ENCODE assay signal across 7 cellular contexts in genomic region chr15:94119923-94120775, GRCh38.
DNase-seq lines count a peak whose midpoint lies in the region; ATAC-seq, FAIRE-seq and TF ChIP-seq lines count a peak whose summit lies in the region.

No MANE protein-coding gene starts in this region.

- H3K4me1 ChIP-seq in Karpas-422 (ENCODE audit: low read length) (no peaks in the 10 kb centered on the region), OCI-LY1 (ENCODE audit: insufficient read depth, low read length, severe bottlenecking) (no peaks in the 10 kb centered on the region)

- H2AFZ ChIP-seq in Karpas-422 (ENCODE audit: low read length) (no peak overlapping the region), OCI-LY1 (ENCODE audit: low read length) (no peak overlapping the region)

- H3K9me3 ChIP-seq in Karpas-422 (ENCODE audit: low read length): no peaks in the 10 kb centered on the region
- H3K9me3 ChIP-seq in OCI-LY1 (ENCODE audit: low read length): no peaks in the 10 kb centered on the region

- DNase-seq in H54 (ENCODE audit: insufficient read length, low spot score): peak; percentile 4
- DNase-seq in Karpas-422: peak; percentile 92
- peak in 1 of 2 donors; percentile 42 for DNase-seq in activated naive CD4-positive, alpha-beta T cell treated with anti-CD3 and anti-CD28 coated beads, Interleukin-2, amount 50 U/mL, for 72 hours (ENCODE audit: low spot score in 2 of 2)
- DNase-seq in Right ventricle myocardium superior: peak; percentile 42
- DNase-seq in posterior cingulate gyrus: peak in 7 of 10 donors; percentile 29 to 91 (median 59)

- H3K27me3 ChIP-seq in Karpas-422 (ENCODE audit: low read length) (no peaks in the 10 kb centered on the region), OCI-LY1 (ENCODE audit: insufficient read depth, low read length) (no peaks in the 10 kb centered on the region)

- H3K4me2 ChIP-seq in Karpas-422 (ENCODE audit: low read depth, low read length, poor library complexity, severe bottlenecking) (no peak overlapping the region), OCI-LY1 (ENCODE audit: low read length) (no peak overlapping the region)

- TF ChIP-seq POLR2A in H54 (IDR thresholded peaks at IDR 0.05; ENCODE audit: low read depth, low read length): no peak

- peak; percentile 75 for FAIRE-seq in H54 (lab: Jason Lieb, UNC)

- TF ChIP-seq CTCF in GM12872 (IDR thresholded peaks at IDR 0.05; ENCODE audit: insufficient read depth, low read depth, low read length): peak; percentile 91
- peak; percentile 99 for TF ChIP-seq CTCF in OCI-LY1 (IDR thresholded peaks at IDR 0.05; ENCODE audit: low read length)

- H3K36me3 ChIP-seq in Karpas-422 (ENCODE audit: insufficient read depth, low read length) (no peaks in the 10 kb centered on the region), OCI-LY1 (ENCODE audit: insufficient read depth, low read length) (no peaks in the 10 kb centered on the region)

- H4K20me1 ChIP-seq in Karpas-422 (ENCODE audit: insufficient read depth, low read depth, low read length) (no peaks in the 10 kb centered on the region), OCI-LY1 (ENCODE audit: insufficient read depth, low read length) (no peaks in the 10 kb centered on the region)

- intact Hi-C loops in Right ventricle myocardium superior (cut with DNase I) (loop anchor here (5.0 kb wide), 1 partner anchor 1083 kb away; no protein-coding TSS in a partner anchor), posterior cingulate gyrus (cut with DNase I) (loop anchor here (1.0 to 2.0 kb wide), 3 partner anchors 123 to 1090 kb away; partner anchors contain the start of gene RGMA)

- H3K36me3 Mint-ChIP-seq in activated naive CD4-positive, alpha-beta T cell treated with anti-CD3 and anti-CD28 coated beads, Interleukin-2, amount 50 U/mL, for 72 hours: no peaks in the 10 kb centered on the region

- H3K9me3 Mint-ChIP-seq in activated naive CD4-positive, alpha-beta T cell treated with anti-CD3 and anti-CD28 coated beads, Interleukin-2, amount 50 U/mL, for 72 hours: no peaks in the 10 kb centered on the region

- H3F3A ChIP-seq in OCI-LY1 (ENCODE audit: insufficient read depth, low read length): no peaks in the 10 kb centered on the region

- H3K9me2 ChIP-seq in Karpas-422 (replicated peaks; ENCODE audit: insufficient read depth, low read length) (no peaks in the 10 kb centered on the region), OCI-LY1 (ENCODE audit: low read depth, low read length) (no peaks in the 10 kb centered on the region)

- no peak overlapping the region for H3K27ac ChIP-seq in Karpas-422 (ENCODE audit: low read length)
- H3K27ac ChIP-seq in OCI-LY1 (ENCODE audit: low read depth, low read length, poor library complexity, severe bottlenecking): no peak overlapping the region

- H3K9ac ChIP-seq in Karpas-422 (ENCODE audit: low read length) (no peak overlapping the region), OCI-LY1 (ENCODE audit: low read length) (no peak overlapping the region)

- no peaks in the 10 kb centered on the region for H3K79me2 ChIP-seq in Karpas-422 (ENCODE audit: low read length)
- H3K79me2 ChIP-seq in OCI-LY1 (ENCODE audit: insufficient read depth, low read length): no peaks in the 10 kb centered on the region

- H3K4me3 ChIP-seq in Karpas-422 (ENCODE audit: low read length) (no peak overlapping the region), OCI-LY1 (ENCODE audit: low read depth, low read length, poor library complexity, severe bottlenecking) (no peak overlapping the region)

- peak; percentile 83 to 100 for ATAC-seq in activated naive CD4-positive, alpha-beta T cell treated with anti-CD3 and anti-CD28 coated beads, Interleukin-2, amount 50 U/mL, for 72 hours
- peak; percentile 96 for ATAC-seq in Right ventricle myocardium superior (ENCODE audit: poor library complexity)

- H3K27ac Mint-ChIP-seq in activated naive CD4-positive, alpha-beta T cell treated with anti-CD3 and anti-CD28 coated beads, Interleukin-2, amount 50 U/mL, for 72 hours: no peak overlapping the region
